In the genomic region with DNA sequence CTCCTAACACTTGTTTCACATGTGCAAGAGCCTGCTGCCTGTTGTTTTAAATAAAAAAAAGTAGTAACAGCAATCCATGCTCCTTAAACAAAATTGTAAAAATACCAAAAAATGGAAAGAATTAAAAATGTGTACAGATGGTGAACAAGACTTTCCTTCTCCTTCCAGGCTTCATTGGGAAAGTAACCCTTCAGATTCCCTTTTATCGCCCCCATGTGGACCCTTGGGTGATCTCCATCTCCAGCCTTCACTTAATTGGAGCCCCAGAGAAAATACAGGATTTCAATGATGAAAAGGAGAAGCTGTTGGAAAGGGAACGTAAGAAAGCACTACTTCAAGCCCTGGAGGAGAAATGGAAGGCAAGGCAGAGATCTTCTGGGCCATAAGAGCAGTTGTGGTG, we compare ENCODE assay signal across 11 cellular contexts. TPM values are rescaled to one million over a fixed set of nuclear protein-coding genes. Genes with fewer than 3 reads are reported as not detected.
DNase-seq lines count a peak whose midpoint lies in the region; ATAC-seq and TF ChIP-seq lines count a peak whose summit lies in the region.
"Had no signal": no experiment of that assay in that cellular context is flagged by ENCODE, and none has a peak within 500 bp of the region (broad histone marks: within the 10 kb centered on the region; RNA-seq: fewer than 3 reads in every experiment).

No MANE protein-coding gene starts in this region.

- H3K9me3 ChIP-seq in IMR-90 (ENCODE audit: control insufficient read depth, insufficient read depth, low read length): no peaks in the 10 kb centered on the region
- H3K9me3 ChIP-seq: BLaER1 treated with 17β-estradiol and CSF1 and Interleukin-3, amounts not matched to agents 10 nM and 100 nM had no signal

- peaks cover 18 to 19% of the 10 kb centered on the region in 2 experiments for H3K79me1 ChIP-seq in IMR-90 (ENCODE audit: low read depth in 1 of 2, low read length in 2 of 2)

- 90% methylated on average over 1 of the region's 2 CpGs; no CpG with 5 or more reads in 1 of the 2 experiments for WGBS in IMR-90 (ENCODE audit: extremely low coverage in 2 of 2, insufficient read length in 1 of 2), 2 experiments

- H2BK20ac ChIP-seq in IMR-90 (ENCODE audit: low read depth, low read length): no peak overlapping the region

- H3K4ac ChIP-seq in IMR-90 (ENCODE audit: low read depth, low read length): no peak overlapping the region

- H3K27me3 Mint-ChIP-seq in MCF 10A (ENCODE audit: insufficient read depth, unreplicated experiment) (no peaks in the 10 kb centered on the region), neural crest cell (ENCODE audit: low read depth) (no peaks in the 10 kb centered on the region)
- H3K27me3 Mint-ChIP-seq: activated CD8-positive, alpha-beta memory T cell treated with anti-CD3 and anti-CD28 coated beads, Interleukin-2, amount 10 ng/mL, durations not matched to agents 7 days and 5 days had no signal

- no peak overlapping the region for H4K5ac ChIP-seq in IMR-90 (ENCODE audit: low read depth, low read length)

- H3K4me3 Mint-ChIP-seq in MCF 10A (ENCODE audit: unreplicated experiment) (no peak overlapping the region), neural crest cell (no peak overlapping the region)
- H3K4me3 Mint-ChIP-seq: activated CD8-positive, alpha-beta memory T cell treated with anti-CD3 and anti-CD28 coated beads, Interleukin-2, amount 10 ng/mL, durations not matched to agents 7 days and 5 days had no signal

- H2AFZ ChIP-seq in IMR-90 (replicated peaks; ENCODE audit: low read length, poor library complexity): no peak overlapping the region

- peaks cover 60% of the 10 kb centered on the region for H3K36me3 Mint-ChIP-seq in MCF 10A (ENCODE audit: insufficient read depth, unreplicated experiment)
- peaks cover 7% of the 10 kb centered on the region for H3K36me3 Mint-ChIP-seq in neural crest cell (ENCODE audit: low read depth)

- no peak for TF ChIP-seq RAD21 in IMR-90 (IDR thresholded peaks at IDR 0.05; ENCODE audit: low read length)

- POLR2A ChIA-PET in IMR-90 (lab: Charles Lee; ENCODE audit: unreplicated experiment) (no interaction called here), MCF 10A (lab: Yijun Ruan, JAX) (no interaction called here)

- H2BK15ac ChIP-seq in IMR-90 (ENCODE audit: low read depth, low read length): no peak overlapping the region

- no peak overlapping the region for H3K14ac ChIP-seq in IMR-90 (replicated peaks; ENCODE audit: low read depth, low read length)

- H3K4me3 ChIP-seq in IMR-90 (ENCODE audit: insufficient read depth, low read depth, low read length): no peak overlapping the region
- H3K4me3 ChIP-seq: BLaER1 treated with 17β-estradiol and CSF1 and Interleukin-3, amounts not matched to agents 10 nM and 100 nM had no signal

- H3K9me3 Mint-ChIP-seq in MCF 10A (ENCODE audit: unreplicated experiment) (no peaks in the 10 kb centered on the region), neural crest cell (no peaks in the 10 kb centered on the region)

- H3K4me1 Mint-ChIP-seq in MCF 10A (ENCODE audit: insufficient read depth, unreplicated experiment) (peaks cover 18% of the 10 kb centered on the region), neural crest cell (peaks cover 8% of the 10 kb centered on the region)
- H3K4me1 Mint-ChIP-seq: activated CD8-positive, alpha-beta memory T cell treated with anti-CD3 and anti-CD28 coated beads, Interleukin-2, amount 10 ng/mL, durations not matched to agents 7 days and 5 days had no signal

- no peak overlapping the region for H3K4me2 ChIP-seq in IMR-90 (ENCODE audit: low read depth, low read length)
- H3K4me2 ChIP-seq: BLaER1 treated with 17β-estradiol and CSF1 and Interleukin-3, amounts not matched to agents 10 nM and 100 nM had no signal

- TF ChIP-seq POLR2A in IMR-90 (IDR thresholded peaks at IDR 0.05; ENCODE audit: low read depth, low read length): no peak

- H2AK9ac ChIP-seq in IMR-90 (replicated peaks; ENCODE audit: low read depth, low read length, poor library complexity): no peak overlapping the region

- H3K4me1 ChIP-seq in IMR-90 (ENCODE audit: control insufficient read depth, insufficient read depth, low read length): no peaks in the 10 kb centered on the region

- H3K9me1 ChIP-seq in IMR-90 (ENCODE audit: insufficient read depth, low read length): no peaks in the 10 kb centered on the region; the same call in 1 of the 2 replicates

- peaks cover 25% of the 10 kb centered on the region for H3K36me3 ChIP-seq in IMR-90 (ENCODE audit: control insufficient read depth, insufficient read depth, low read length)

- H3K23ac ChIP-seq in IMR-90 (ENCODE audit: low read depth, low read length): no peak overlapping the region

- dilution Hi-C loops in IMR-90 (cut with HindIII; ENCODE audit: low sequenced_read_pairs, unreplicated experiment): no loop called here

- TF ChIP-seq CTCF in IMR-90 (conservative IDR thresholded peaks at IDR 0.05; ENCODE audit: low read depth, low read length) (peak; percentile 35), MCF 10A (IDR thresholded peaks at IDR 0.05; ENCODE audit: unreplicated experiment) (no peak), neural crest cell (conservative IDR thresholded peaks at IDR 0.05) (peak; percentile 50)

- in situ Hi-C loops in IMR-90 (cut with MboI; ENCODE audit: low sequenced_read_pairs): no loop called here

- no peak overlapping the region for H2BK5ac ChIP-seq in IMR-90 (ENCODE audit: low read depth, low read length, poor library complexity, severe bottlenecking)

- BruUV-seq in IMR-90 (replicated peaks; lab: Mats Ljungman, UMichigan): no TSS peak
- no TSS peak for BruUV-seq in MCF 10A (replicated peaks; lab: Mats Ljungman, UMichigan)

- H2BK120ac ChIP-seq in IMR-90 (ENCODE audit: low read depth, low read length): no peak overlapping the region

- no peak overlapping the region for H3K9ac ChIP-seq in IMR-90 (ENCODE audit: low read depth, low read length)

- no peak overlapping the region for H3K27ac ChIP-seq in IMR-90 (ENCODE audit: insufficient read depth, low read length)
- H3K27ac ChIP-seq: BLaER1 treated with 17β-estradiol and CSF1 and Interleukin-3, amounts not matched to agents 10 nM and 100 nM had no signal

- intact Hi-C loops in IMR-90 (cut with micrococcal nuclease): no loop called here
- intact Hi-C loops in MCF 10A (cut with micrococcal nuclease): no loop called here

- no peak overlapping the region for H3K18ac ChIP-seq in IMR-90 (ENCODE audit: low read depth, low read length)

- H4K8ac ChIP-seq in IMR-90 (ENCODE audit: low read depth in 2 of 2, low read length in 2 of 2): no peak overlapping the region

- H3K27me3 ChIP-seq in IMR-90 (ENCODE audit: control insufficient read depth, insufficient read depth, low read length): no peaks in the 10 kb centered on the region
- H3K27me3 ChIP-seq: BLaER1 treated with 17β-estradiol and CSF1 and Interleukin-3, amounts not matched to agents 10 nM and 100 nM had no signal

- no peak for ATAC-seq in IMR-90 (ENCODE audit: low read depth)
- no peak for ATAC-seq in GM18870 (IDR thresholded peaks at IDR 0.05; ENCODE audit: unreplicated experiment)
- ATAC-seq in HG03097 (IDR thresholded peaks at IDR 0.05; ENCODE audit: low FRiP score, unreplicated experiment): no peak
- ATAC-seq: activated CD8-positive, alpha-beta memory T cell treated with anti-CD3 and anti-CD28 coated beads, Interleukin-2, amount 10 ng/mL, durations not matched to agents 7 days and 5 days had no signal

- no peak overlapping the region for H4K91ac ChIP-seq in IMR-90 (ENCODE audit: insufficient read depth, low read depth, low read length)

- peak; percentile 8 for DNase-seq in NCI-H2227 (lab: John Stamatoyannopoulos, UW; ENCODE audit: unreplicated experiment)
- DNase-seq in NCI-H2227 treated with DMSO at 0.1 percent for 48 hours (lab: John Stamatoyannopoulos, UW): no peak
- no peak for DNase-seq in IMR-90
- DNase-seq in MCF 10A (ENCODE audit: unreplicated experiment): peak; percentile 38
- DNase-seq in neural crest cell (ENCODE audit: low read depth, low spot score): no peak
- no peak for DNase-seq in NCI-H1417 treated with DMSO at 0.1 percent for 48 hours (lab: John Stamatoyannopoulos, UW)
- DNase-seq: activated CD8-positive, alpha-beta memory T cell treated with anti-CD3 and anti-CD28 coated beads, Interleukin-2, amount 10 ng/mL, durations not matched to agents 7 days and 5 days; trophoblast cell had no signal

- H3K56ac ChIP-seq in IMR-90 (ENCODE audit: extremely low read depth, insufficient read depth, low read length): no peak overlapping the region

- no peaks in the 10 kb centered on the region for H4K20me1 ChIP-seq in IMR-90 (ENCODE audit: insufficient read depth, low read length)

- H3K27ac Mint-ChIP-seq in MCF 10A (ENCODE audit: low read depth, unreplicated experiment): peak overlapping the region; percentile 66
- H3K27ac Mint-ChIP-seq in neural crest cell (ENCODE audit: unreplicated experiment): no peak overlapping the region
- H3K27ac Mint-ChIP-seq: activated CD8-positive, alpha-beta memory T cell treated with anti-CD3 and anti-CD28 coated beads, Interleukin-2, amount 10 ng/mL, durations not matched to agents 7 days and 5 days had no signal

- H2AK5ac ChIP-seq in IMR-90 (ENCODE audit: low read depth, low read length): no peak overlapping the region

- CTCF ChIA-PET in IMR-90 (lab: Yijun Ruan, JAX): no interaction called here
- CTCF ChIA-PET in MCF 10A (lab: Yijun Ruan, JAX): interaction anchor here (0.7 kb wide), 1 partner anchor 15 kb away, joined by 3 read pairs; no protein-coding TSS in a partner anchor

TF ChIP-seq in IMR-90, 13 proteins besides CTCF, POLR2A, EP300 and RAD21:
- TF ChIP-seq NFE2L2 (IDR thresholded peaks at IDR 0.05; ENCODE audit: low read depth, low read length): no peak
- TF ChIP-seq CEBPB (IDR thresholded peaks at IDR 0.05; ENCODE audit: low read depth, low read length): no peak
- TF ChIP-seq CHD1 (IDR thresholded peaks at IDR 0.05; ENCODE audit: low read depth, low read length): no peak

RNA-seq across cellular contexts. Expression of a gene that starts 14.2 kb away (rescaled TPM):
- 16.3 and 18.1 TPM in 2 replicates for total RNA-seq in IMR-90 (2012; rRNA removed)
- 8.1 and 9.0 TPM in 2 replicates for polyA plus RNA-seq in IMR-90 (2012; rRNA removed)
- polyA plus RNA-seq in IMR-90 (2012; cell fraction: cytosol; rRNA removed): 5.3 and 6.3 TPM in 2 replicates
- 8.3 and 19.1 TPM in 2 replicates for polyA plus RNA-seq in IMR-90 (2012; cell fraction: nucleus; rRNA removed; ENCODE audit: low replicate concordance)
- total RNA-seq in MCF 10A (2022): 36.5 and 39.3 TPM in 2 replicates
- 24.5 and 29.4 TPM in 2 replicates for total RNA-seq in neural crest cell

Comparison
In these comparisons a context has a peak if more than half of its experiments do, and no peak if none do; other contexts are left out.
1. DNase-seq: peak in NCI-H2227 (single experiment) and MCF 10A (single experiment); none in NCI-H2227 treated with DMSO at 0.1 percent for 48 hours (single experiment), IMR-90 (single experiment), neural crest cell (single experiment) and NCI-H1417 treated with DMSO at 0.1 percent for 48 hours (single experiment).